ENCODE assay signal across 8 cellular contexts in the genomic region with DNA sequence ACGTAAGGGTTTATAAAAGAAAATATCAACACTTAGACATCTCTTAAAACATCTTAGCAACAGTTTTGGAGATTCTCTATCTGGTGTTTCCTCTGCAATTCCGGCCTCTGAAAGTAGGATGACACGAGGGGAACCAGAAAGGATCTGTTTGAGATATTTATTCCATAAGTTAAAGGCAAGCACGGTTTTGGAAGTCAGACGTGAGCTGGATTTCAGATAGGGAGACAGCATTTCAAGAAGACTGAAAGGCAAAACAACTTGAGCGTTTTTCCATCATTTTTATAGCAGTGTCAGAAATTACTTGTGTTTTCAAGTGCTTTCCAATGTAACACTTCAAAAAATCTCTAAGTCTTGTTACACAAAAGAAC. TPM values are rescaled to one million over a fixed set of nuclear protein-coding genes. Genes with fewer than 3 reads are reported as not detected.
A peak's percentile ranks its signal among the peaks of the same experiment; 100 is the strongest.
DNase-seq lines count a peak whose midpoint lies in the region; ATAC-seq and TF ChIP-seq lines count a peak whose summit lies in the region.

No MANE protein-coding gene starts in this region.

- H3K4me3 Mint-ChIP-seq in CD14-positive monocyte, result peak overlapping the region; percentile 85 to 86
- peak overlapping the region; percentile 79 for H3K4me3 Mint-ChIP-seq in MCF 10A (ENCODE audit: unreplicated experiment)

- H3K4me1 ChIP-seq in KMS-11 (ENCODE audit: low read depth, poor library complexity, severe bottlenecking) (peaks cover 23% of the 10 kb centered on the region), mononuclear cell (ENCODE audit: insufficient read depth, low read length) (peaks cover 20% of the 10 kb centered on the region)

- TF ChIP-seq CTCF in CD14-positive monocyte (IDR thresholded peaks at IDR 0.05), result no peak
- peak; percentile 34; the same call in 1 of the 2 replicates for TF ChIP-seq CTCF in KMS-11 (conservative IDR thresholded peaks at IDR 0.05; ENCODE audit: low read depth, low read length)
- TF ChIP-seq CTCF in MCF 10A (IDR thresholded peaks at IDR 0.05; ENCODE audit: unreplicated experiment), result no peak

- intact Hi-C loops in CD14-positive monocyte (cut with micrococcal nuclease), result no loop called here
- intact Hi-C loops in MCF 10A (cut with micrococcal nuclease), result loop anchor here (2.0 to 10.0 kb wide), 3 partner anchors 39 to 1163 kb away; a partner anchor contains a TSS

- ATAC-seq in GM18519 (IDR thresholded peaks at IDR 0.05; ENCODE audit: low FRiP score, unreplicated experiment) (no peak), GM21526 (IDR thresholded peaks at IDR 0.05; ENCODE audit: low FRiP score, unreplicated experiment) (no peak), GM18868 (IDR thresholded peaks at IDR 0.05; ENCODE audit: unreplicated experiment) (no peak)

- peak overlapping the region; percentile 79 for H3K4me2 ChIP-seq in KMS-11

- H3K9me3 Mint-ChIP-seq in CD14-positive monocyte, result peaks cover 0 to 4% (median 0%) of the 10 kb centered on the region in 7 donors
- no peaks in the 10 kb centered on the region for H3K9me3 Mint-ChIP-seq in MCF 10A (ENCODE audit: unreplicated experiment)

- H3K27ac Mint-ChIP-seq in CD14-positive monocyte, result no peak overlapping the region
- H3K27ac Mint-ChIP-seq in MCF 10A (ENCODE audit: low read depth, unreplicated experiment), result peak overlapping the region; percentile 74

- no peaks in the 10 kb centered on the region for H3K79me2 ChIP-seq in KMS-11 (ENCODE audit: insufficient read depth, low read depth)

- peak overlapping the region; percentile 55 for H2AFZ ChIP-seq in KMS-11 (ENCODE audit: low read depth)

- H3K27me3 ChIP-seq in KMS-11 (ENCODE audit: insufficient read depth, low read depth) (no peaks in the 10 kb centered on the region), mononuclear cell (ENCODE audit: insufficient read depth, low read length) (no peaks in the 10 kb centered on the region)

- peak overlapping the region; percentile 28; the same call in 1 of the 2 replicates for H3K9ac ChIP-seq in KMS-11

- H3K4me3 ChIP-seq in KMS-11 (IDR thresholded peaks at IDR 0.05; ENCODE audit: insufficient read depth, low read depth, low read length) (no peak overlapping the region), mononuclear cell (ENCODE audit: low read length) (peak overlapping the region; percentile 1)

- peak overlapping the region; percentile 52; the same call in 1 of the 2 replicates for H3K27ac ChIP-seq in KMS-11

- BruUV-seq in MCF 10A (replicated peaks; lab: Mats Ljungman, UMichigan), result no TSS peak

- H3K36me3 Mint-ChIP-seq in CD14-positive monocyte (peaks cover 0 to 2% of the 10 kb centered on the region in 2 donors), MCF 10A (ENCODE audit: insufficient read depth, unreplicated experiment) (peaks cover 27% of the 10 kb centered on the region)

- H3K4me1 Mint-ChIP-seq in CD14-positive monocyte, result peaks cover 30% of the 10 kb centered on the region
- H3K4me1 Mint-ChIP-seq in MCF 10A (ENCODE audit: insufficient read depth, unreplicated experiment), result peaks cover 26% of the 10 kb centered on the region

- CTCF ChIA-PET in MCF 10A (lab: Yijun Ruan, JAX), result interaction anchor here (1.1 kb wide), 1 partner anchor 11 kb away, joined by 3 read pairs; no protein-coding TSS in a partner anchor

- POLR2A ChIA-PET in MCF 10A (lab: Yijun Ruan, JAX), result interaction anchor here (0.6 to 7.5 kb wide), 14 partner anchors 10 to 1525 kb away, joined by 3 to 89 read pairs (median 4); a partner anchor contains a TSS

- H3K36me3 ChIP-seq in KMS-11 (ENCODE audit: insufficient read depth), result no peaks in the 10 kb centered on the region

- DNase-seq in CD14-positive monocyte (ENCODE audit: low spot score), result no peak
- DNase-seq in MCF 10A (ENCODE audit: unreplicated experiment), result peak; percentile 45
- DNase-seq in central memory CD4-positive, alpha-beta T cell, result no peak

- no peaks in the 10 kb centered on the region for H4K20me1 ChIP-seq in KMS-11 (ENCODE audit: insufficient read depth)

- peaks cover 11 to 21% (median 21%) of the 10 kb centered on the region in 3 donors for H3K27me3 Mint-ChIP-seq in CD14-positive monocyte (ENCODE audit: low read depth in 3 of 3)
- H3K27me3 Mint-ChIP-seq in MCF 10A (ENCODE audit: insufficient read depth, unreplicated experiment), result no peaks in the 10 kb centered on the region

- H3K9me3 ChIP-seq in mononuclear cell (ENCODE audit: low read depth, low read length), result no peaks in the 10 kb centered on the region

RNA-seq across cellular contexts. Expression of a gene that starts 52.9 kb away (rescaled TPM):
- 10 to 100 TPM; 30.7 to 37.8 TPM for polyA plus RNA-seq in CD14-positive monocyte
- total RNA-seq in MCF 10A (2022), result 9.9 and 16.4 TPM in 2 replicates
- 32.0 TPM for total RNA-seq in mononuclear cell
